ENCODE assay signal across 17 cellular contexts in genomic region chr17:57110579-57111367, GRCh38. TPM values are rescaled to one million over a fixed set of nuclear protein-coding genes. Genes with fewer than 3 reads are reported as not detected.
DNase-seq lines count a peak whose midpoint lies in the region; ATAC-seq and TF ChIP-seq lines count a peak whose summit lies in the region.
"Had no signal": no experiment of that assay in that cellular context is flagged by ENCODE, and none has a peak within 500 bp of the region (broad histone marks: within the 10 kb centered on the region; RNA-seq: fewer than 3 reads in every experiment).

No MANE protein-coding gene starts in this region.

- peaks cover 6% of the 10 kb centered on the region for H3K36me3 Mint-ChIP-seq in T-helper 17 cell (ENCODE audit: low read depth)
- peaks cover 56% of the 10 kb centered on the region for H3K36me3 Mint-ChIP-seq in Caco-2 (ENCODE audit: insufficient read depth, unreplicated experiment)

- H3K9me3 ChIP-seq in T-helper 17 cell (ENCODE audit: control insufficient read depth, low read length, poor library complexity, severe bottlenecking) (no peaks in the 10 kb centered on the region), Caco-2 (no peaks in the 10 kb centered on the region)

- H3K4me1 ChIP-seq in rectal smooth muscle tissue (ENCODE audit: control insufficient read depth, insufficient read depth, low read length) (peaks cover 24% of the 10 kb centered on the region), Caco-2 (peaks cover 13% of the 10 kb centered on the region)

- no peak overlapping the region for H3K4me3 ChIP-seq in rectal smooth muscle tissue (ENCODE audit: low read length)
- H3K4me3 ChIP-seq in Caco-2 (ENCODE audit: low read depth, low read length), result no peak overlapping the region
- H3K4me3 ChIP-seq: hepatocyte had no signal

- peak overlapping the region; percentile 53 for H3K27ac ChIP-seq in rectal smooth muscle tissue (ENCODE audit: low read depth, low read length)
- H3K27ac ChIP-seq: hepatocyte had no signal

- in situ Hi-C loops in G401 (cut with HindIII; ENCODE audit: low sequenced_read_pairs), result no loop called here

- H3K27ac Mint-ChIP-seq in T-helper 17 cell, result peak overlapping the region; percentile 76
- no peak overlapping the region for H3K27ac Mint-ChIP-seq in Caco-2 (ENCODE audit: unreplicated experiment)
- H3K27ac Mint-ChIP-seq: activated CD4-positive, alpha-beta T cell treated with anti-CD3 and anti-CD28 coated beads, Interleukin-2, amount 10 ng/mL, durations not matched to agents 7 days and 5 days had no signal

- H3K4me1 Mint-ChIP-seq in T-helper 17 cell (peaks cover 5% of the 10 kb centered on the region), Caco-2 (ENCODE audit: low read depth, unreplicated experiment) (peaks cover 6% of the 10 kb centered on the region)
- H3K4me1 Mint-ChIP-seq: activated CD4-positive, alpha-beta T cell treated with anti-CD3 and anti-CD28 coated beads, Interleukin-2, amount 10 ng/mL, durations not matched to agents 7 days and 5 days had no signal

- no peak overlapping the region for H3K9ac ChIP-seq in rectal smooth muscle tissue (ENCODE audit: low read length)

- H3K36me3 ChIP-seq in rectal smooth muscle tissue (ENCODE audit: control insufficient read depth, insufficient read depth, low read length) (peaks cover 25% of the 10 kb centered on the region), Caco-2 (ENCODE audit: control insufficient read depth, insufficient read depth, low read length) (peaks cover 6% of the 10 kb centered on the region)

- peak; percentile 19 for DNase-seq in G401 (ENCODE audit: low spot score)
- no peak for DNase-seq in T-helper 17 cell
- DNase-seq in Right ventricle myocardium superior, result peak; percentile 62
- no peak for DNase-seq in HCEC 1CT
- no peak for DNase-seq in RPMI8226
- DNase-seq in NCI-H510A treated with DMSO at 0.1 percent for 48 hours (lab: John Stamatoyannopoulos, UW), result no peak
- no peak for DNase-seq in Caco-2
- DNase-seq: activated CD4-positive, alpha-beta T cell treated with anti-CD3 and anti-CD28 coated beads, Interleukin-2, amount 10 ng/mL, durations not matched to agents 7 days and 5 days; cortex of kidney; erythroblast; naive thymus-derived CD8-positive, alpha-beta T cell; NCI-H1105 treated with DMSO at 0.1 percent for 48 hours; NCI-H2227 treated with DMSO at 0.1 percent for 48 hours; NK-92 treated with Interleukin-12 subunit alpha and Interleukin-12 subunit beta, amount 100 ng/mL, for 24 hours; stimulated activated CD4-positive, alpha-beta T cell treated with anti-CD3 and anti-CD28 coated beads, Interleukin-4, amount 100 ng/mL, for 1 hour had no signal

- no TSS peak for BruUV-seq in Caco-2 (replicated peaks; lab: Mats Ljungman, UMichigan)

- TF ChIP-seq CTCF in Caco-2 (IDR thresholded peaks at IDR 0.05; ENCODE audit: insufficient read depth in 1 of 2, low read depth in 1 of 2, low read length in 1 of 2, severe bottlenecking in 1 of 2, unreplicated experiment in 1 of 2), result no peak

- no peaks in the 10 kb centered on the region for H3K27me3 ChIP-seq in rectal smooth muscle tissue (ENCODE audit: control insufficient read depth, insufficient read depth, low read length)
- no peaks in the 10 kb centered on the region for H3K27me3 ChIP-seq in Caco-2 (replicated peaks; ENCODE audit: control insufficient read depth, insufficient read depth, low read length)
- H3K27me3 ChIP-seq: hepatocyte had no signal

- CTCF ChIA-PET in Caco-2 (lab: Charles Lee), result interaction anchor here (0.7 kb wide), 1 partner anchor 26 kb away, joined by 3 read pairs; the partner anchor contains the start of gene AKAP1

- H3K4me3 Mint-ChIP-seq in T-helper 17 cell (peak overlapping the region; percentile 45), Caco-2 (ENCODE audit: unreplicated experiment) (no peak overlapping the region)
- H3K4me3 Mint-ChIP-seq: activated CD4-positive, alpha-beta T cell treated with anti-CD3 and anti-CD28 coated beads, Interleukin-2, amount 10 ng/mL, durations not matched to agents 7 days and 5 days; naive thymus-derived CD8-positive, alpha-beta T cell had no signal

- no peak for ATAC-seq in T-helper 17 cell
- peak; percentile 34 for ATAC-seq in Right ventricle myocardium superior (ENCODE audit: poor library complexity)
- ATAC-seq: naive thymus-derived CD8-positive, alpha-beta T cell had no signal

- H3K27me3 Mint-ChIP-seq in T-helper 17 cell, result no peaks in the 10 kb centered on the region
- H3K27me3 Mint-ChIP-seq in Caco-2 (ENCODE audit: insufficient read depth, unreplicated experiment), result no peaks in the 10 kb centered on the region
- H3K27me3 Mint-ChIP-seq: activated CD4-positive, alpha-beta T cell treated with anti-CD3 and anti-CD28 coated beads, Interleukin-2, amount 10 ng/mL, durations not matched to agents 7 days and 5 days; naive thymus-derived CD8-positive, alpha-beta T cell had no signal

- intact Hi-C loops in Right ventricle myocardium superior (cut with DNase I), result loop anchor here (5.0 kb wide), 1 partner anchor 98 kb away; no protein-coding TSS in a partner anchor
- intact Hi-C loops in Caco-2 (cut with micrococcal nuclease; ENCODE audit: unreplicated experiment), result loop anchor here (10.0 kb wide), 1 partner anchor 106 kb away; no protein-coding TSS in a partner anchor

- POLR2A ChIA-PET in Caco-2 (lab: Charles Lee), result no interaction called here

- H3K9me3 Mint-ChIP-seq in Caco-2 (ENCODE audit: unreplicated experiment), result no peaks in the 10 kb centered on the region
- H3K9me3 Mint-ChIP-seq: activated CD4-positive, alpha-beta T cell treated with anti-CD3 and anti-CD28 coated beads, Interleukin-2, amount 10 ng/mL, durations not matched to agents 7 days and 5 days; naive thymus-derived CD8-positive, alpha-beta T cell had no signal

RNA-seq across cellular contexts. Expression of gene AKAP1, which starts 25.7 kb away (rescaled TPM):
- 5.4 and 5.7 TPM in 2 replicates for total RNA-seq in G401 (2014; rRNA removed; shearing (Covaris generic))
- total RNA-seq in T-helper 17 cell (10 to 100 TPM; 25.8 to 26.3 TPM), Right ventricle myocardium superior (228 TPM), Caco-2 (2022) (87.1 and 87.2 TPM in 2 replicates)

Comparison
In these comparisons a context has a peak if more than half of its experiments do, and no peak if none do; other contexts are left out.
1. DNase-seq: peak in G401 (single experiment) and Right ventricle myocardium superior (single experiment); none in T-helper 17 cell (0 of 3), HCEC 1CT (single experiment), RPMI8226 (single experiment), NCI-H510A treated with DMSO at 0.1 percent for 48 hours (single experiment) and Caco-2 (0 of 2).